Comparison of ENCODE assay signal across 6 cellular contexts in the genomic region with DNA sequence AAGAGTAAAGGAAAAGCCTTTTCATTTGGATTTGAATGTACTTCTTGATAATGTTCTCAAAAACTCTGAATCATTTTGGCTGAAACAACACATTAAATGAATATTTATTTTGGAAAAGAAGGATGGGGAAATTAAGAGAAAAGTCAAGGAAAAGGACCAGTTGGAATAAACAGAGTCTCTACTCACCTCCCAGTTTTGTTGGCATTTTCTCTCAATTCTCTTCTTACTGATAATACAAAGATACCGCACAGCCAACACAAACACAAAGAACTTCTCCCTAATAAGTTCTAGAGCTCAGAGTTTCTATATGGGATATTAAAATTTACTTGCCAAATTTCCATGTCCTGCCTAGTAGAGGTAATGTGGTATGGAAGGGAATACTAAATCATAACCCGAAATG.
"Had no signal": no experiment of that assay in that cellular context is flagged by ENCODE, and none has a peak within 500 bp of the region (broad histone marks: within the 10 kb centered on the region; RNA-seq: fewer than 3 reads in every experiment).

No MANE protein-coding gene starts in this region.

- H3K4me3 ChIP-seq: K562 had no signal

- DNase-seq: IMR-90, KBM-7, KG1 had no signal

- ATAC-seq: HepG2, K562 had no signal

- FAIRE-seq: HepG2, HTR-8/SVneo, K562 had no signal
